7 cellular contexts compared by ENCODE assay signal in the genomic region with DNA sequence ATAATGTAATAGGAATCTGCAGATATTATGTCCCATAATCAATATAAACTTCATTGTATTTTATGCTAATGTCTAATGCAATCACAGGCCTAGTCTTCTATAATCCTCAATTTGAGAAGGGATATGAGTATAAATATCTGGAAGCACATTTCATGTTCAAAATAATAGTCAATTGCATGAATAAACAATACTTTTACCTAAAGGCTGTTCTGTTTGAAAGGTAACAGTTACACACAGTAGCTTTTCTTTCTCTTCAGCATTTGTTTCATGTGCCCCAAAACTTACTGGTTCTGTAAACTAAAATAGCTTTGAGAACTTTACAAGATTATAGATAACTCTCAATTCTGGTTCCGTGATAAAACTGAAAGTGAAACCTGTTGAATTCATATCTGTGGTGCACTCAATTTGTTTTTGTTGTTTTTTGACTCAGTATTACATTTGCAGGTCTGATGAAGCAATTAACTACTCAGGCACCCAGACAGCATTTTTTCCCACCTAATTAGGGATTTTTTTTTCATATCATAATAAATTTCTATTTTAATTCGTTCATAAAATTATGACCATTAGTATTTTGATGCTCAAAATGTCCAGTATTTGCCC.
A peak's percentile ranks its signal among the peaks of the same experiment; 100 is the strongest.
DNase-seq lines count a peak whose midpoint lies in the region; ATAC-seq, FAIRE-seq and TF ChIP-seq lines count a peak whose summit lies in the region.

No MANE protein-coding gene starts in this region.

- H3K9ac ChIP-seq in kidney (ENCODE audit: low read length in 2 of 2), result no peak overlapping the region

- no peaks in the 10 kb centered on the region for H3K36me3 ChIP-seq in kidney (ENCODE audit: control insufficient read depth in 1 of 2, insufficient read depth in 2 of 2, low read length in 2 of 2)

- H3K27ac ChIP-seq in kidney (ENCODE audit: low read depth in 2 of 2, low read length in 2 of 2), result no peak overlapping the region

- intact Hi-C loops in kidney (cut with DNase I), result no loop called here

- TF ChIP-seq CTCF in kidney (IDR thresholded peaks at IDR 0.05; ENCODE audit: borderline replicate concordance, extremely low read depth, insufficient read depth), result no peak

- no peak for DNase-seq in kidney
- no peak for DNase-seq in NCI-H187 treated with DMSO at 0.1 percent for 48 hours (lab: John Stamatoyannopoulos, UW)
- DNase-seq in NCI-H2081 (lab: John Stamatoyannopoulos, UW), result no peak
- DNase-seq in stimulated activated CD4-positive, alpha-beta T cell treated with anti-CD3 and anti-CD28 coated beads, Interleukin-4, amount 100 ng/mL, for 1 hour, result no peak

- ATAC-seq in GM18909 (IDR thresholded peaks at IDR 0.05; ENCODE audit: poor library complexity, unreplicated experiment) (peak; percentile 75), HG02852 (IDR thresholded peaks at IDR 0.05; ENCODE audit: unreplicated experiment) (peak; percentile 95), SK-N-SH treated with all-trans-retinoic acid at 6 μM for 48 hours (peak; percentile 72)

- no peaks in the 10 kb centered on the region for H3K9me3 ChIP-seq in kidney (ENCODE audit: control insufficient read depth in 1 of 2, low read length in 2 of 2)

- H3K4me3 ChIP-seq in kidney (ENCODE audit: low read length in 2 of 2), result peak overlapping the region; percentile 57 to 60

- H3K4me1 ChIP-seq in kidney (ENCODE audit: control insufficient read depth in 1 of 2, insufficient read depth in 1 of 2, low read depth in 1 of 2, low read length in 2 of 2), result no peaks in the 10 kb centered on the region

- no peak for FAIRE-seq in kidney (lab: Jason Lieb, UNC)

TF ChIP-seq in SK-N-SH treated with all-trans-retinoic acid at 6 μM for 48 hours, 23 proteins besides CTCF, POLR2A, EP300 and RAD21:
- TF ChIP-seq ZNF8 (CRISPR knock-in tag; IDR thresholded peaks at IDR 0.05) (no peak), ZNF565 (CRISPR knock-in tag; conservative IDR thresholded peaks at IDR 0.05; ENCODE audit: low read depth) (no peak), POU6F1 (CRISPR knock-in tag; IDR thresholded peaks at IDR 0.05; ENCODE audit: borderline replicate concordance, low read depth) (no peak), PPARA (CRISPR knock-in tag; IDR thresholded peaks at IDR 0.05; ENCODE audit: borderline replicate concordance) (no peak), PATZ1 (CRISPR knock-in tag; IDR thresholded peaks at IDR 0.05; ENCODE audit: borderline replicate concordance) (no peak), SNAI2 (CRISPR knock-in tag; IDR thresholded peaks at IDR 0.05) (no peak), ARNTL (CRISPR knock-in tag; IDR thresholded peaks at IDR 0.05; ENCODE audit: borderline replicate concordance, low read depth) (no peak), ZC3H10 (CRISPR knock-in tag; IDR thresholded peaks at IDR 0.05) (no peak), ZFP30 (CRISPR knock-in tag; IDR thresholded peaks at IDR 0.05) (no peak), GLIS3 (CRISPR knock-in tag; IDR thresholded peaks at IDR 0.05) (no peak), ZFP3 (CRISPR knock-in tag; IDR thresholded peaks at IDR 0.05) (no peak), ESRRG (CRISPR knock-in tag; IDR thresholded peaks at IDR 0.05) (no peak), TOX (CRISPR knock-in tag; IDR thresholded peaks at IDR 0.05; ENCODE audit: borderline replicate concordance) (no peak), CSDC2 (CRISPR knock-in tag; IDR thresholded peaks at IDR 0.05) (no peak), RARB (CRISPR knock-in tag; IDR thresholded peaks at IDR 0.05) (no peak), ISL1 (CRISPR knock-in tag; IDR thresholded peaks at IDR 0.05) (no peak), CSRNP3 (CRISPR knock-in tag; IDR thresholded peaks at IDR 0.05) (no peak), BACH2 (CRISPR knock-in tag; IDR thresholded peaks at IDR 0.05; ENCODE audit: borderline replicate concordance) (no peak)
- TF ChIP-seq, protein P1, sequence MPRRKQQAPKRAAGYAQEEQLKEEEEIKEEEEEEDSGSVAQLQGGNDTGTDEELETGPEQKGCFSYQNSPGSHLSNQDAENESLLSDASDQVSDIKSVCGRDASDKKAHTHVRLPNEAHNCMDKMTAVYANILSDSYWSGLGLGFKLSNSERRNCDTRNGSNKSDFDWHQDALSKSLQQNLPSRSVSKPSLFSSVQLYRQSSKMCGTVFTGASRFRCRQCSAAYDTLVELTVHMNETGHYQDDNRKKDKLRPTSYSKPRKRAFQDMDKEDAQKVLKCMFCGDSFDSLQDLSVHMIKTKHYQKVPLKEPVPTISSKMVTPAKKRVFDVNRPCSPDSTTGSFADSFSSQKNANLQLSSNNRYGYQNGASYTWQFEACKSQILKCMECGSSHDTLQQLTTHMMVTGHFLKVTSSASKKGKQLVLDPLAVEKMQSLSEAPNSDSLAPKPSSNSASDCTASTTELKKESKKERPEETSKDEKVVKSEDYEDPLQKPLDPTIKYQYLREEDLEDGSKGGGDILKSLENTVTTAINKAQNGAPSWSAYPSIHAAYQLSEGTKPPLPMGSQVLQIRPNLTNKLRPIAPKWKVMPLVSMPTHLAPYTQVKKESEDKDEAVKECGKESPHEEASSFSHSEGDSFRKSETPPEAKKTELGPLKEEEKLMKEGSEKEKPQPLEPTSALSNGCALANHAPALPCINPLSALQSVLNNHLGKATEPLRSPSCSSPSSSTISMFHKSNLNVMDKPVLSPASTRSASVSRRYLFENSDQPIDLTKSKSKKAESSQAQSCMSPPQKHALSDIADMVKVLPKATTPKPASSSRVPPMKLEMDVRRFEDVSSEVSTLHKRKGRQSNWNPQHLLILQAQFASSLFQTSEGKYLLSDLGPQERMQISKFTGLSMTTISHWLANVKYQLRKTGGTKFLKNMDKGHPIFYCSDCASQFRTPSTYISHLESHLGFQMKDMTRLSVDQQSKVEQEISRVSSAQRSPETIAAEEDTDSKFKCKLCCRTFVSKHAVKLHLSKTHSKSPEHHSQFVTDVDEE (CRISPR knock-in tag; IDR thresholded peaks at IDR 0.05), result no peak
- TF ChIP-seq, protein P2, sequence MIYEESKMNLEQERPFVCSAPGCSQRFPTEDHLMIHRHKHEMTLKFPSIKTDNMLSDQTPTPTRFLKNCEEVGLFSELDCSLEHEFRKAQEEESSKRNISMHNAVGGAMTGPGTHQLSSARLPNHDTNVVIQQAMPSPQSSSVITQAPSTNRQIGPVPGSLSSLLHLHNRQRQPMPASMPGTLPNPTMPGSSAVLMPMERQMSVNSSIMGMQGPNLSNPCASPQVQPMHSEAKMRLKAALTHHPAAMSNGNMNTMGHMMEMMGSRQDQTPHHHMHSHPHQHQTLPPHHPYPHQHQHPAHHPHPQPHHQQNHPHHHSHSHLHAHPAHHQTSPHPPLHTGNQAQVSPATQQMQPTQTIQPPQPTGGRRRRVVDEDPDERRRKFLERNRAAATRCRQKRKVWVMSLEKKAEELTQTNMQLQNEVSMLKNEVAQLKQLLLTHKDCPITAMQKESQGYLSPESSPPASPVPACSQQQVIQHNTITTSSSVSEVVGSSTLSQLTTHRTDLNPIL (CRISPR knock-in tag; IDR thresholded peaks at IDR 0.05; ENCODE audit: low read depth), result no peak
